Comparison of ENCODE assay signal across 1 cellular context in the genomic region with DNA sequence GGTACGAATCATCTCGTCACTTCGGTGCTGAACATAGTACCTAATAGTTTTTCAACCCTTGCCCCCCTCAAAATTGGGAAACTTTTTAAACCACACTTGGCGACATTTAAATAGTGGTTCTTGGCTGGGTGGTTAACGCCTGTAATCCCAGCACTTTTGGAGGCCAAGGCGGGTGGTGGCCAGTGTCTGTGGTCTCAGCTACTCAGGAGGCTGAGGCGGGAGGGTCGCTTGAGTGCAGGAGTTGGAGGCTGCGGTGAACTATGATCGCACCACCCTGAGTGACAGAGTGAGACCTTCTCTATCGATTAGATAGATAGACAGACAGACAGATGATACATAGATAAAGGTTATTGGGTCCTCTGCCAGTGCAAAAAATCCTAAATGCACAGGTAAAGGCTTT.
TF ChIP-seq lines count a peak whose summit lies in the region.

No MANE protein-coding gene starts in this region.

TF ChIP-seq in endothelial cell of umbilical vein, 7 proteins besides CTCF, POLR2A, EP300 and RAD21:
- TF ChIP-seq JUN (IDR thresholded peaks at IDR 0.05; ENCODE audit: borderline replicate concordance, insufficient read depth, insufficient read length, low read depth) (no peak), FOS (IDR thresholded peaks at IDR 0.05; ENCODE audit: borderline replicate concordance, insufficient read depth, low read length) (no peak), EZH2 (IDR thresholded peaks at IDR 0.05; ENCODE audit: borderline replicate concordance, low read depth, low read length, severe bottlenecking) (no peak), MYC (IDR thresholded peaks at IDR 0.05; ENCODE audit: low read depth, low read length) (no peak), POLR2AphosphoS5 (IDR thresholded peaks at IDR 0.05; ENCODE audit: insufficient read depth, low read depth, low read length) (no peak), GATA2 (IDR thresholded peaks at IDR 0.05; ENCODE audit: insufficient read depth, insufficient read length, low read depth, low read length) (no peak)
- TF ChIP-seq, protein P1, sequence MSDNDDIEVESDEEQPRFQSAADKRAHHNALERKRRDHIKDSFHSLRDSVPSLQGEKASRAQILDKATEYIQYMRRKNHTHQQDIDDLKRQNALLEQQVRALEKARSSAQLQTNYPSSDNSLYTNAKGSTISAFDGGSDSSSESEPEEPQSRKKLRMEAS (IDR thresholded peaks at IDR 0.05; ENCODE audit: insufficient read depth, insufficient read length) = no peak
TF ChIP-seq in endothelial cell of umbilical vein: peak in this region for 0.
